Comparison of ENCODE assay signal across 11 cellular contexts in the genomic region with DNA sequence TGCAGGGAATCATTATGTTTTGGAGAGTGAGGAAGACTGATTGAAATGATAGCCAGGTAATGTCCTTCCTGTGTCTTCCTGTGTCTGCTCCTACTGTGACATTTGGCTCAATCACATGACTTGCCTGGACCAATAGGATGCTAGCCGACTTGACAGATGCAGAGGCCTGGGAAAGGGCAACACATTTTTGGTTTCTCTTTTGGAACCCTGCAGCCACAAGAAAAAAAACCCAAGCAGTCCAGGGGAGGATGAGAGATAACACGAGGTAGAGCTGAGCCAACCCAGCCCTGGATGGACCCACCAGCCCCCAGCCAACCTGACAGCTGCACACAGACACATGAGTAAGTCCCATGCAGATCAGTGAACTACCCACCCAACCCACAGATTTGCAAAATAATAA.
DNase-seq lines count a peak whose midpoint lies in the region; ATAC-seq, FAIRE-seq and TF ChIP-seq lines count a peak whose summit lies in the region.
"Had no signal": no experiment of that assay in that cellular context is flagged by ENCODE, and none has a peak within 500 bp of the region (broad histone marks: within the 10 kb centered on the region; RNA-seq: fewer than 3 reads in every experiment).

No MANE protein-coding gene starts in this region.

- FAIRE-seq in GM12892 (lab: Jason Lieb, UNC): peak; percentile 96

- DNase-seq in GM12892 (ENCODE audit: insufficient read length) (peak; percentile 28), RPMI8226 (peak; percentile 77), GM03348 (ENCODE audit: low spot score) (no peak), T-helper 9 cell (no peak)
- DNase-seq in central memory CD4-positive, alpha-beta T cell: no peak
- no peak for DNase-seq in activated CD8-positive, alpha-beta memory T cell treated with anti-CD3 and anti-CD28 coated beads for 24 hours
- DNase-seq: amygdala, NCI-H526, SW 1271 had no signal

- peak; percentile 85 for ATAC-seq in GM19455 (IDR thresholded peaks at IDR 0.05; ENCODE audit: unreplicated experiment)
- ATAC-seq in HG03025 (IDR thresholded peaks at IDR 0.05; ENCODE audit: low FRiP score, unreplicated experiment): peak; percentile 64

- 0 out of 2 replicates have a peak, but pooled peaks have one; percentile 42 for TF ChIP-seq POLR2A in GM12892 (IDR thresholded peaks at IDR 0.05; ENCODE audit: low read depth, low read length)

Comparison
In these comparisons a context has a peak if more than half of its experiments do, and no peak if none do; other contexts are left out.
1. DNase-seq: peak in GM12892 (single experiment) and RPMI8226 (single experiment); none in GM03348 (single experiment), T-helper 9 cell (single experiment), central memory CD4-positive, alpha-beta T cell (single experiment) and activated CD8-positive, alpha-beta memory T cell treated with anti-CD3 and anti-CD28 coated beads for 24 hours (single experiment).